11 cellular contexts compared by ENCODE assay signal in genomic region chr6:45424628-45424955, GRCh38. TPM values are rescaled to one million over a fixed set of nuclear protein-coding genes. Genes with fewer than 3 reads are reported as not detected.
DNase-seq lines count a peak whose midpoint lies in the region; TF ChIP-seq lines count a peak whose summit lies in the region.
"Had no signal": no experiment of that assay in that cellular context is flagged by ENCODE, and none has a peak within 500 bp of the region (broad histone marks: within the 10 kb centered on the region; RNA-seq: fewer than 3 reads in every experiment).

No MANE protein-coding gene starts in this region.

- TF ChIP-seq POLR2A in vagina (IDR thresholded peaks at IDR 0.05): no peak

- TF ChIP-seq CTCF in astrocyte of the cerebellum (IDR thresholded peaks at IDR 0.05; ENCODE audit: low read depth, low read length, missing control alignments): no peak
- no peak for TF ChIP-seq CTCF in vagina (IDR thresholded peaks at IDR 0.05)

- H3K27ac ChIP-seq in mucosa of rectum (ENCODE audit: low read depth in 2 of 2, low read length in 2 of 2): peak overlapping the region; percentile 85 to 88
- H3K27ac ChIP-seq in vagina: peak overlapping the region; percentile 88

- in situ Hi-C loops in astrocyte of the cerebellum (cut with HindIII; ENCODE audit: low sequenced_read_pairs): no loop called here
- in situ Hi-C loops in HAP-1 (cut with MboI; ENCODE audit: low sequenced_read_pairs): loop anchor here (25.0 kb wide), 1 partner anchor 762 kb away; no protein-coding TSS in a partner anchor

- intact Hi-C loops in vagina (cut with DNase I): no loop called here

- H3K4me3 ChIP-seq in astrocyte of the cerebellum (ENCODE audit: low read depth, low read length): peak overlapping the region; percentile 92
- peak overlapping the region in 1 of 2 donors; percentile 78 for H3K4me3 ChIP-seq in mucosa of rectum (ENCODE audit: low read length in 2 of 2)
- H3K4me3 ChIP-seq in vagina: peak overlapping the region; percentile 69 to 75
- H3K4me3 ChIP-seq in HAP-1: no peak overlapping the region

- peak; percentile 70 for DNase-seq in stimulated activated CD4-positive, alpha-beta T cell treated with anti-CD3 and anti-CD28 coated beads, Interleukin-15, amount 100 ng/mL, for 24 hours
- no peak for DNase-seq in stimulated activated CD4-positive, alpha-beta T cell treated with anti-CD3 and anti-CD28 coated beads, Interleukin-4, amount 100 ng/mL, for 24 hours
- no peak for DNase-seq in astrocyte of the cerebellum (ENCODE audit: low read depth)
- DNase-seq in vagina (ENCODE audit: extremely low spot score in 2 of 2): no peak
- DNase-seq in A172 (ENCODE audit: low spot score): no peak
- DNase-seq in HAP-1 (ENCODE audit: low spot score in 2 of 2): no peak
- DNase-seq in NCI-H446 (lab: John Stamatoyannopoulos, UW): no peak
- DNase-seq: DMS 273 treated with DMSO at 0.1 percent for 48 hours, foreskin melanocyte, NCI-H1436 treated with DMSO at 0.1 percent for 48 hours had no signal

- H3K27me3 ChIP-seq in mucosa of rectum (ENCODE audit: control insufficient read depth in 2 of 2, insufficient read depth in 2 of 2, low read length in 2 of 2) (peaks cover 16 to 34% of the 10 kb centered on the region in 2 donors), vagina (no peaks in the 10 kb centered on the region), HAP-1 (ENCODE audit: low read depth) (peaks cover 72% of the 10 kb centered on the region)

- H3K9ac ChIP-seq in mucosa of rectum (ENCODE audit: low read depth in 1 of 2, low read length in 2 of 2): peak overlapping the region; percentile 83 to 84

- H3K36me3 ChIP-seq in mucosa of rectum (ENCODE audit: control insufficient read depth in 2 of 2, insufficient read depth in 2 of 2, low read length in 2 of 2): no peaks in the 10 kb centered on the region
- no peaks in the 10 kb centered on the region for H3K36me3 ChIP-seq in vagina
- no peaks in the 10 kb centered on the region for H3K36me3 ChIP-seq in HAP-1 (replicated peaks)

- H3K4me1 ChIP-seq in mucosa of rectum (ENCODE audit: control insufficient read depth in 2 of 2, insufficient read depth in 2 of 2, low read length in 2 of 2) (peaks cover 8 to 21% of the 10 kb centered on the region in 2 donors), vagina (peaks cover 38% of the 10 kb centered on the region), HAP-1 (peaks cover 4% of the 10 kb centered on the region; the same call in 1 of the 2 replicates)

- H3K9me3 ChIP-seq in mucosa of rectum (ENCODE audit: control insufficient read depth in 2 of 2, low read length in 2 of 2): no peaks in the 10 kb centered on the region
- no peaks in the 10 kb centered on the region for H3K9me3 ChIP-seq in vagina
- no peaks in the 10 kb centered on the region for H3K9me3 ChIP-seq in HAP-1

RNA-seq across cellular contexts. Expression of gene SUPT3H, which starts 46.9 kb away (rescaled TPM):
- total RNA-seq in vagina: 4.2 TPM
- 5.3 and 8.2 TPM in 2 replicates for total RNA-seq in A172 (2014; rRNA removed; shearing (Covaris generic))
